In genomic region chr1:219927956-219928790, GRCh38 we compare ENCODE assay signal across 8 cellular contexts. TPM values are rescaled to one million over a fixed set of nuclear protein-coding genes. Genes with fewer than 3 reads are reported as not detected.
DNase-seq lines count a peak whose midpoint lies in the region; ATAC-seq, FAIRE-seq and TF ChIP-seq lines count a peak whose summit lies in the region.

Gene SLC30A10, minus strand, starts transcription at chr1:219928557. Its CDS starts 117 bp downstream, at chr1:219928440.

- H3K79me2 ChIP-seq in ACC112 (ENCODE audit: control insufficient read depth, insufficient read depth, low read length, unreplicated experiment) = no peaks in the 10 kb centered on the region

- H2AFZ ChIP-seq in ACC112 (ENCODE audit: low read length, unreplicated experiment) = peak within 1 kb of the TSS; percentile 38

- intact Hi-C loops in kidney (cut with DNase I) = no loop called here

- H3K27me3 ChIP-seq in ACC112 (ENCODE audit: insufficient read depth, low read length) (peaks cover 53% of the 10 kb centered on the region), brain microvascular endothelial cell (replicated peaks) (peaks cover 3% of the 10 kb centered on the region)

- in situ Hi-C loops in brain microvascular endothelial cell (cut with HindIII; ENCODE audit: low pct_ligation_motif_present, low sequenced_read_pairs) = no loop called here

- H3K4me3 ChIP-seq in ACC112 (ENCODE audit: low read depth, low read length) = peak within 1 kb of the TSS; percentile 71
- H3K4me3 ChIP-seq in brain microvascular endothelial cell (ENCODE audit: low read depth, low read length) = peak within 1 kb of the TSS; percentile 54
- H3K4me3 ChIP-seq in kidney (ENCODE audit: low read length in 2 of 2) = peak within 1 kb of the TSS; percentile 49 to 55

- no peaks in the 10 kb centered on the region for H3K4me1 ChIP-seq in ACC112 (ENCODE audit: control insufficient read depth, insufficient read depth, low read length, unreplicated experiment)
- peaks cover 0 to 5% of the 10 kb centered on the region in 2 donors for H3K4me1 ChIP-seq in kidney (ENCODE audit: control insufficient read depth in 1 of 2, insufficient read depth in 1 of 2, low read depth in 1 of 2, low read length in 2 of 2)

- no peaks in the 10 kb centered on the region for H3K9me3 ChIP-seq in kidney (ENCODE audit: control insufficient read depth in 1 of 2, low read length in 2 of 2)

- TF ChIP-seq CTCF in brain microvascular endothelial cell (IDR thresholded peaks at IDR 0.05; ENCODE audit: low read depth, low read length, missing control alignments) (peak; percentile 20), kidney (IDR thresholded peaks at IDR 0.05; ENCODE audit: borderline replicate concordance, extremely low read depth, insufficient read depth) (peak; percentile 1)

- ATAC-seq in GM18867 (IDR thresholded peaks at IDR 0.05; ENCODE audit: unreplicated experiment) = peak; percentile 51
- ATAC-seq in activated CD4-positive, CD25-positive, alpha-beta regulatory T cell treated with anti-CD3 and anti-CD28 coated beads, Interleukin-2, amount 50 U/mL, for 24 hours = no peak

- no peak within 1 kb of the TSS for H3K9ac ChIP-seq in kidney (ENCODE audit: low read length in 2 of 2)

- no peaks in the 10 kb centered on the region for H3K36me3 ChIP-seq in ACC112 (ENCODE audit: insufficient read depth, low read length)
- H3K36me3 ChIP-seq in brain microvascular endothelial cell (replicated peaks) = no peaks in the 10 kb centered on the region
- no peaks in the 10 kb centered on the region for H3K36me3 ChIP-seq in kidney (ENCODE audit: control insufficient read depth in 1 of 2, insufficient read depth in 2 of 2, low read length in 2 of 2)

- peak; percentile 27 for DNase-seq in NCI-H128 (lab: John Stamatoyannopoulos, UW; ENCODE audit: unreplicated experiment)
- DNase-seq in brain microvascular endothelial cell = no peak
- peak; percentile 57 for DNase-seq in kidney
- DNase-seq in stimulated activated CD4-positive, alpha-beta T cell treated with anti-CD3 and anti-CD28 coated beads, Interleukin-2, amount 100 ng/mL, for 4 hours (ENCODE audit: low read depth) = peak; percentile 1
- no peak for DNase-seq in cortex of kidney (lab: John Stamatoyannopoulos, UW)

- no peak within 1 kb of the TSS for H3K27ac ChIP-seq in ACC112 (ENCODE audit: low read depth, low read length)
- H3K27ac ChIP-seq in brain microvascular endothelial cell = no peak within 1 kb of the TSS
- H3K27ac ChIP-seq in kidney (ENCODE audit: low read depth in 2 of 2, low read length in 2 of 2) = no peak within 1 kb of the TSS

- no peak for FAIRE-seq in kidney (lab: Jason Lieb, UNC)

RNA-seq across cellular contexts. Expression of gene SLC30A10, which starts in this region (rescaled TPM):
- total RNA-seq in kidney = not detected
- not detected for polyA plus RNA-seq in kidney (ENCODE audit: insufficient read depth, low read depth, low replicate concordance)

Comparison
In these comparisons a context has a peak if more than half of its experiments do, and no peak if none do; other contexts are left out.
1. Peak in DNase-seq and H3K4me3 ChIP-seq in kidney; RNA of the gene not detected or under 1 TPM.
2. DNase-seq: peak in NCI-H128 (single experiment) and stimulated activated CD4-positive, alpha-beta T cell treated with anti-CD3 and anti-CD28 coated beads, Interleukin-2, amount 100 ng/mL, for 4 hours (single experiment); none in brain microvascular endothelial cell (single experiment) and cortex of kidney (single experiment).
3. Peak in every context shown above with its lines, with median percentiles within 50 percentile points of each other: H3K4me3 ChIP-seq.